22 cellular contexts compared by ENCODE assay signal in the genomic region with DNA sequence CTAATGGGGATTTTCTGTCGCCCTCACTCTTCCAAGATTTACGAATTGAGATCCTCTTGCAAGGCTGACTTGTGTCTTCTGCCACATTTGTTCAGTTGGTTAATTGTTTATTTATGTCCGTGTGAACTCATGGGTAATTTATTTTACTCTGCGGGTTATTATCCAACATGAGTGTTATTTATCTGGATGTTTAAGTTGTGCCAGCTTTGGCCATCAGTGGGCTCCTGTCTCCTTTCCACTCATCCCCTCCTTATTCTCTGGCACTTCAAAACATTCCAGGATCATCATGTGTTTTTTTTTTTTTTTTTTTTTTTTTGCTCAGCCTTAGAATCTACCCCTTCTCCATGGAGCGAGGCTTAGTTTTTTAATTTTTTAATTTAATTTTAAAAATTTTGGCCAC. TPM values are rescaled to one million over a fixed set of nuclear protein-coding genes. Genes with fewer than 3 reads are reported as not detected.
"Had no signal": no experiment of that assay in that cellular context is flagged by ENCODE, and none has a peak within 500 bp of the region (broad histone marks: within the 10 kb centered on the region; RNA-seq: fewer than 3 reads in every experiment).

No MANE protein-coding gene starts in this region.

- H3K36me3 ChIP-seq: SJSA1 had no signal

- H3K4me1 ChIP-seq: SJSA1 had no signal

- H3K4me3 ChIP-seq: K562, SJSA1, SK-N-MC had no signal

- DNase-seq: Kasumi-1, MM.1S, NCI-H1092 treated with DMSO at 0.1 percent for 48 hours, NCI-H1436, NCI-H187, NCI-H2029, NCI-H2081 treated with DMSO at 0.1 percent for 48 hours, NCI-H2171, NCI-H226, NCI-H446, NCI-H510A, NCI-H524 treated with DMSO at 0.1 percent for 48 hours, NCI-H69, NCI-H774, Right ventricle myocardium superior, RPMI8226, SIG-M5 had no signal

- H3K9me3 ChIP-seq: SJSA1 had no signal

- H3K27ac ChIP-seq: HL-60, KMS-11, SJSA1, SK-N-MC had no signal

RNA-seq across cellular contexts. Expression of gene ACP7, which starts 19.0 kb away (rescaled TPM):
- total RNA-seq: K562, Right ventricle myocardium superior, SJSA1 had no signal
